26 cellular contexts compared by ENCODE assay signal in the genomic region with DNA sequence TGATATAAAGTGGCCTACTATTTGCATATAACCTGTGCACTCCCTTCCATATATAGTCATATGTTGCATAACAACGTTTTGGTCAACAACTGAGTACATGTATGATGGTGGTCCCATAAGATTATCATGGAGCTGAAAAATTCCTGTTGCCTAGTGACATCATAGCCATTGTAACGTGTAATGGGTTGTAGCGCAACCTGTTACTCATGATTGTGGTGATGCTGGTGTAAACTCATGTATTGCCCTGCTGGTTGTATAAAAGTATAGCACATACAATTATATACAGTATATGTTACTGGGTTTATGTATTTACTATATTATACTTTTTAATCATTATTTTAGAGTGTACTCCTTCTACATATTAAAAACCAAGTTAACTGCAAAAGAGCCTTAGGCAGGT.
"Had no signal": no experiment of that assay in that cellular context is flagged by ENCODE, and none has a peak within 500 bp of the region (broad histone marks: within the 10 kb centered on the region; RNA-seq: fewer than 3 reads in every experiment).

No MANE protein-coding gene starts in this region.

- H3K27ac ChIP-seq: adrenal gland, breast epithelium, KMS-11, RWPE1, SJCRH30, WERI-Rb-1 had no signal

- H3K9me3 Mint-ChIP-seq: activated naive CD4-positive, alpha-beta T cell treated with anti-CD3 and anti-CD28 coated beads for 36 hours; activated naive CD8-positive, alpha-beta T cell treated with anti-CD3 and anti-CD28 coated beads, Interleukin-2, amount 10 ng/mL, durations not matched to agents 7 days and 5 days; activated T-cell treated with anti-CD3 and anti-CD28 coated beads, Interleukin-2, amount 50 U/mL, for 24 hours had no signal

- H3K36me3 ChIP-seq: breast epithelium had no signal

- H3K27me3 Mint-ChIP-seq: activated naive CD8-positive, alpha-beta T cell treated with anti-CD3 and anti-CD28 coated beads, Interleukin-2, amount 10 ng/mL, durations not matched to agents 7 days and 5 days; activated T-cell treated with anti-CD3 and anti-CD28 coated beads, Interleukin-2, amount 50 U/mL, for 24 hours had no signal

- H3K4me3 ChIP-seq: adrenal gland, breast epithelium, SJCRH30 had no signal

- DNase-seq: activated CD4-positive, alpha-beta T cell treated with anti-CD3 and anti-CD28 coated beads for 4 hours; activated CD8-positive, alpha-beta T cell treated with anti-CD3 and anti-CD28 coated beads, Interleukin-2, amount 10 ng/mL, durations not matched to agents 7 days and 5 days; activated effector memory CD4-positive, alpha-beta T cell treated with anti-CD3 and anti-CD28 coated beads, Interleukin-2, amount 50 U/mL, for 16 hours; activated naive CD4-positive, alpha-beta T cell treated with anti-CD3 and anti-CD28 coated beads for 36 hours; activated naive CD8-positive, alpha-beta T cell treated with anti-CD3 and anti-CD28 coated beads, Interleukin-2, amount 10 ng/mL, durations not matched to agents 7 days and 5 days; activated T-cell treated with anti-CD3 and anti-CD28 coated beads, Interleukin-2, amount 50 U/mL, for 24 hours; aorta; caudate nucleus; NCI-H1092; NCI-H1417; NCI-H2029; NCI-H2107; NCI-H2171 treated with DMSO at 0.1 percent for 48 hours; NCI-H226; NCI-H526; NCI-H774; Right ventricle myocardium superior; SJCRH30; SK-N-SH; T-helper 1 cell; WERI-Rb-1 had no signal

- H3K27me3 ChIP-seq: adrenal gland, breast epithelium, SJCRH30 had no signal

- H3K4me3 Mint-ChIP-seq: activated CD8-positive, alpha-beta T cell treated with anti-CD3 and anti-CD28 coated beads, Interleukin-2, amount 10 ng/mL, durations not matched to agents 7 days and 5 days; activated naive CD4-positive, alpha-beta T cell treated with anti-CD3 and anti-CD28 coated beads for 36 hours; activated naive CD8-positive, alpha-beta T cell treated with anti-CD3 and anti-CD28 coated beads, Interleukin-2, amount 10 ng/mL, durations not matched to agents 7 days and 5 days; activated T-cell treated with anti-CD3 and anti-CD28 coated beads, Interleukin-2, amount 50 U/mL, for 24 hours had no signal

- H3K4me1 ChIP-seq: SJCRH30 had no signal

- ATAC-seq: activated CD8-positive, alpha-beta T cell treated with anti-CD3 and anti-CD28 coated beads, Interleukin-2, amount 10 ng/mL, durations not matched to agents 7 days and 5 days; Panc1 had no signal

- H3K27ac Mint-ChIP-seq: activated CD8-positive, alpha-beta T cell treated with anti-CD3 and anti-CD28 coated beads, Interleukin-2, amount 10 ng/mL, durations not matched to agents 7 days and 5 days; activated naive CD4-positive, alpha-beta T cell treated with anti-CD3 and anti-CD28 coated beads for 36 hours; activated naive CD8-positive, alpha-beta T cell treated with anti-CD3 and anti-CD28 coated beads, Interleukin-2, amount 10 ng/mL, durations not matched to agents 7 days and 5 days had no signal

- H3K9me3 ChIP-seq: adrenal gland, breast epithelium, SJCRH30, SK-N-SH had no signal
